Comparison of ENCODE assay signal across 15 cellular contexts in genomic region chr15:38691365-38691764, GRCh38.
A peak's percentile ranks its signal among the peaks of the same experiment; 100 is the strongest.
DNase-seq lines count a peak whose midpoint lies in the region; ATAC-seq lines count a peak whose summit lies in the region.
"Had no signal": no experiment of that assay in that cellular context is flagged by ENCODE, and none has a peak within 500 bp of the region (broad histone marks: within the 10 kb centered on the region; RNA-seq: fewer than 3 reads in every experiment).

No MANE protein-coding gene starts in this region.

- no peaks in the 10 kb centered on the region for H3K27me3 Mint-ChIP-seq in activated CD4-positive, alpha-beta T cell treated with anti-CD3 and anti-CD28 coated beads, Interleukin-2, amount 10 ng/mL, durations not matched to agents 24 days and 14 days
- H3K27me3 Mint-ChIP-seq in activated CD4-positive, alpha-beta memory T cell treated with anti-CD3 and anti-CD28 coated beads, Interleukin-2, amount 10 ng/mL, durations not matched to agents 7 days and 5 days: no peaks in the 10 kb centered on the region
- H3K27me3 Mint-ChIP-seq: effector memory CD8-positive, alpha-beta T cell had no signal

- H3K27ac Mint-ChIP-seq in activated CD4-positive, alpha-beta T cell treated with anti-CD3 and anti-CD28 coated beads, Interleukin-2, amount 10 ng/mL, durations not matched to agents 24 days and 14 days: peak overlapping the region; percentile 54
- H3K27ac Mint-ChIP-seq in activated CD4-positive, alpha-beta memory T cell treated with anti-CD3 and anti-CD28 coated beads, Interleukin-2, amount 10 ng/mL, durations not matched to agents 7 days and 5 days: peak overlapping the region; percentile 99
- H3K27ac Mint-ChIP-seq: HFFc6, immature natural killer cell had no signal

- intact Hi-C loops in activated CD4-positive, alpha-beta T cell treated with anti-CD3 and anti-CD28 coated beads, Interleukin-2, amount 10 ng/mL, durations not matched to agents 24 days and 14 days (cut with micrococcal nuclease): no loop called here

- no peak for DNase-seq in activated CD4-positive, alpha-beta T cell treated with anti-CD3 and anti-CD28 coated beads, Interleukin-2, amount 10 ng/mL, durations not matched to agents 24 days and 14 days
- DNase-seq in activated CD4-positive, alpha-beta T cell treated with anti-CD3 and anti-CD28 coated beads, Interleukin-2, amount 50 U/mL, for 4 hours: no peak
- DNase-seq in EH (ENCODE audit: low read depth) (peak; percentile 30), left kidney (ENCODE audit: low read depth, low spot score) (peak; percentile 35), dedifferentiated amniotic fluid mesenchymal stem cell (ENCODE audit: extremely low spot score) (no peak), SKM-1 treated with dmso at 0.1 percent for 144 hours (lab: John Stamatoyannopoulos, UW; ENCODE audit: unreplicated experiment) (no peak)
- DNase-seq in activated CD4-positive, alpha-beta memory T cell treated with anti-CD3 and anti-CD28 coated beads, Interleukin-2, amount 10 ng/mL, durations not matched to agents 7 days and 5 days: no peak
- DNase-seq: cortex of kidney, DMS79 had no signal

- no peak for ATAC-seq in HG02973 (IDR thresholded peaks at IDR 0.05; ENCODE audit: unreplicated experiment)
- ATAC-seq: activated CD4-positive, CD25-positive, alpha-beta regulatory T cell treated with anti-CD3 and anti-CD28 coated beads, Interleukin-2, amount 50 U/mL, for 24 hours had no signal

- H3K4me3 Mint-ChIP-seq in activated CD4-positive, alpha-beta T cell treated with anti-CD3 and anti-CD28 coated beads, Interleukin-2, amount 10 ng/mL, durations not matched to agents 24 days and 14 days: no peak overlapping the region
- no peak overlapping the region for H3K4me3 Mint-ChIP-seq in activated CD4-positive, alpha-beta memory T cell treated with anti-CD3 and anti-CD28 coated beads, Interleukin-2, amount 10 ng/mL, durations not matched to agents 7 days and 5 days
- H3K4me3 Mint-ChIP-seq: effector memory CD8-positive, alpha-beta T cell; HFFc6; immature natural killer cell; neural crest cell had no signal

- CTCF ChIA-PET in activated CD4-positive, alpha-beta memory T cell treated with anti-CD3 and anti-CD28 coated beads, Interleukin-2, amount 10 ng/mL, durations not matched to agents 7 days and 5 days (lab: Charles Lee): interaction anchor here (1.0 to 20.0 kb wide), 40 partner anchors 7 to 251 kb away, joined by 3 to 731 read pairs (median 7); partner anchors contain the start of genes FAM98B and RASGRP1

- no peaks in the 10 kb centered on the region for H3K9me3 Mint-ChIP-seq in activated CD4-positive, alpha-beta T cell treated with anti-CD3 and anti-CD28 coated beads, Interleukin-2, amount 10 ng/mL, durations not matched to agents 24 days and 14 days
- H3K9me3 Mint-ChIP-seq in activated CD4-positive, alpha-beta memory T cell treated with anti-CD3 and anti-CD28 coated beads, Interleukin-2, amount 10 ng/mL, durations not matched to agents 7 days and 5 days: peaks cover 4% of the 10 kb centered on the region
- H3K9me3 Mint-ChIP-seq: effector memory CD8-positive, alpha-beta T cell; HFFc6; immature natural killer cell; neural crest cell had no signal

- POLR2A ChIA-PET in activated CD4-positive, alpha-beta memory T cell treated with anti-CD3 and anti-CD28 coated beads, Interleukin-2, amount 10 ng/mL, durations not matched to agents 7 days and 5 days (lab: Charles Lee): interaction anchor here (0.6 to 18.4 kb wide), 19 partner anchors 7 to 250 kb away, joined by 3 to 1063 read pairs (median 7); partner anchors contain the start of genes FAM98B and RASGRP1

- H3K36me3 Mint-ChIP-seq in activated CD4-positive, alpha-beta T cell treated with anti-CD3 and anti-CD28 coated beads, Interleukin-2, amount 10 ng/mL, durations not matched to agents 24 days and 14 days (ENCODE audit: low read depth): peaks cover 2% of the 10 kb centered on the region
- H3K36me3 Mint-ChIP-seq in activated CD4-positive, alpha-beta memory T cell treated with anti-CD3 and anti-CD28 coated beads, Interleukin-2, amount 10 ng/mL, durations not matched to agents 7 days and 5 days (ENCODE audit: low read depth): peaks cover 13% of the 10 kb centered on the region
- H3K36me3 Mint-ChIP-seq: immature natural killer cell had no signal

- peaks cover 75% of the 10 kb centered on the region for H3K4me1 Mint-ChIP-seq in activated CD4-positive, alpha-beta T cell treated with anti-CD3 and anti-CD28 coated beads, Interleukin-2, amount 10 ng/mL, durations not matched to agents 24 days and 14 days
- peaks cover 92% of the 10 kb centered on the region for H3K4me1 Mint-ChIP-seq in activated CD4-positive, alpha-beta memory T cell treated with anti-CD3 and anti-CD28 coated beads, Interleukin-2, amount 10 ng/mL, durations not matched to agents 7 days and 5 days

Comparison
In these comparisons a context has a peak if more than half of its experiments do, and no peak if none do; other contexts are left out.
1. DNase-seq: peak in EH (single experiment) and left kidney (single experiment); none in activated CD4-positive, alpha-beta T cell treated with anti-CD3 and anti-CD28 coated beads, Interleukin-2, amount 10 ng/mL, durations not matched to agents 24 days and 14 days (single experiment), activated CD4-positive, alpha-beta T cell treated with anti-CD3 and anti-CD28 coated beads, Interleukin-2, amount 50 U/mL, for 4 hours (0 of 2), activated CD4-positive, alpha-beta memory T cell treated with anti-CD3 and anti-CD28 coated beads, Interleukin-2, amount 10 ng/mL, durations not matched to agents 7 days and 5 days (single experiment), dedifferentiated amniotic fluid mesenchymal stem cell (single experiment) and SKM-1 treated with dmso at 0.1 percent for 144 hours (single experiment).